In genomic region chr3:61875073-61875472, GRCh38 we compare ENCODE assay signal across 14 cellular contexts.
DNase-seq lines count a peak whose midpoint lies in the region; ATAC-seq, FAIRE-seq and TF ChIP-seq lines count a peak whose summit lies in the region.
"Had no signal": no experiment of that assay in that cellular context is flagged by ENCODE, and none has a peak within 500 bp of the region (broad histone marks: within the 10 kb centered on the region; RNA-seq: fewer than 3 reads in every experiment).

No MANE protein-coding gene starts in this region.

- H3K36me3 Mint-ChIP-seq in osteocyte (ENCODE audit: unreplicated experiment): no peaks in the 10 kb centered on the region
- H3K36me3 Mint-ChIP-seq: activated naive CD8-positive, alpha-beta T cell treated with anti-CD3 and anti-CD28 coated beads, Interleukin-2, amount 10 ng/mL, durations not matched to agents 7 days and 5 days had no signal

- peaks cover 32% of the 10 kb centered on the region for H3K4me1 Mint-ChIP-seq in osteocyte (ENCODE audit: unreplicated experiment)
- H3K4me1 Mint-ChIP-seq: activated naive CD8-positive, alpha-beta T cell treated with anti-CD3 and anti-CD28 coated beads, Interleukin-2, amount 10 ng/mL, durations not matched to agents 7 days and 5 days had no signal

- no peak overlapping the region for H3K9ac ChIP-seq in SK-N-MC (ENCODE audit: insufficient read length)

- no peaks in the 10 kb centered on the region for H3K27me3 ChIP-seq in small intestine (ENCODE audit: control insufficient read depth in 2 of 2, insufficient read depth in 2 of 2, low read length in 2 of 2)
- no peaks in the 10 kb centered on the region for H3K27me3 ChIP-seq in SJCRH30
- H3K27me3 ChIP-seq: heart left ventricle had no signal

- H3K36me3 ChIP-seq in SK-N-MC (ENCODE audit: insufficient read depth, low read length) (no peaks in the 10 kb centered on the region), small intestine (ENCODE audit: control insufficient read depth in 2 of 2, insufficient read depth in 2 of 2, low read length in 2 of 2) (no peaks in the 10 kb centered on the region), SJCRH30 (no peaks in the 10 kb centered on the region)
- H3K36me3 ChIP-seq: heart left ventricle had no signal

- H3K4me3 ChIP-seq in SK-N-MC: no peak overlapping the region; the same call in 1 of the 2 replicates
- no peak overlapping the region for H3K4me3 ChIP-seq in fibroblast of the aortic adventitia (ENCODE audit: low read depth, low read length)
- no peak overlapping the region for H3K4me3 ChIP-seq in small intestine (ENCODE audit: low read depth in 1 of 2, low read length in 2 of 2)
- no peak overlapping the region for H3K4me3 ChIP-seq in SJCRH30
- H3K4me3 ChIP-seq: heart left ventricle had no signal

- no peaks in the 10 kb centered on the region for H3K9me3 Mint-ChIP-seq in osteocyte (ENCODE audit: unreplicated experiment)
- H3K9me3 Mint-ChIP-seq: activated naive CD8-positive, alpha-beta T cell treated with anti-CD3 and anti-CD28 coated beads, Interleukin-2, amount 10 ng/mL, durations not matched to agents 7 days and 5 days; CD4-positive, alpha-beta T cell had no signal

- FAIRE-seq in small intestine (lab: Jason Lieb, UNC): no peak

- H3K4me1 ChIP-seq in small intestine (ENCODE audit: control insufficient read depth in 2 of 2, insufficient read depth in 1 of 2, low read depth in 1 of 2, low read length in 1 of 2) (peaks cover 0 to 5% of the 10 kb centered on the region in 2 donors), SJCRH30 (peaks cover 8% of the 10 kb centered on the region)

- H3K27ac ChIP-seq in SK-N-MC (peak overlapping the region; percentile 78), small intestine (ENCODE audit: low read depth in 1 of 2, low read length in 1 of 2) (no peak overlapping the region), SJCRH30 (no peak overlapping the region)
- H3K27ac ChIP-seq: heart left ventricle had no signal

- no peaks in the 10 kb centered on the region for H3K27me3 Mint-ChIP-seq in osteocyte (ENCODE audit: unreplicated experiment)
- H3K27me3 Mint-ChIP-seq: activated naive CD8-positive, alpha-beta T cell treated with anti-CD3 and anti-CD28 coated beads, Interleukin-2, amount 10 ng/mL, durations not matched to agents 7 days and 5 days had no signal

- H3K9me3 ChIP-seq in SK-N-MC (ENCODE audit: low read depth, low read length) (no peaks in the 10 kb centered on the region), small intestine (ENCODE audit: control insufficient read depth, low read depth) (no peaks in the 10 kb centered on the region), SJCRH30 (replicated peaks) (no peaks in the 10 kb centered on the region)
- H3K9me3 ChIP-seq: heart left ventricle had no signal

- no peak for ATAC-seq in HG02973 (IDR thresholded peaks at IDR 0.05; ENCODE audit: unreplicated experiment)
- ATAC-seq: heart left ventricle had no signal

- H3K27ac Mint-ChIP-seq in osteocyte (ENCODE audit: unreplicated experiment): peak overlapping the region; percentile 15
- H3K27ac Mint-ChIP-seq: activated naive CD8-positive, alpha-beta T cell treated with anti-CD3 and anti-CD28 coated beads, Interleukin-2, amount 10 ng/mL, durations not matched to agents 7 days and 5 days; CD4-positive, alpha-beta T cell had no signal

- TF ChIP-seq CTCF in fibroblast of the aortic adventitia (IDR thresholded peaks at IDR 0.05; ENCODE audit: insufficient read depth, low read length): no peak
- TF ChIP-seq CTCF in osteocyte (IDR thresholded peaks at IDR 0.05): no peak

- DNase-seq in HCEC 1CT (peak; percentile 13), SK-N-MC (ENCODE audit: low read depth, low spot score) (no peak), fibroblast of the aortic adventitia (ENCODE audit: low read depth) (peak; percentile 31), osteocyte (ENCODE audit: extremely low spot score, unreplicated experiment) (no peak), small intestine (no peak), SJCRH30 (no peak)
- no peak for DNase-seq in activated T-cell treated with anti-CD3 and anti-CD28 coated beads, Interleukin-2, amount 50 U/mL, for 1 hour
- DNase-seq: activated CD8-positive, alpha-beta memory T cell treated with anti-CD3 and anti-CD28 coated beads, Interleukin-2, amount 50 U/mL, for 4 hours; activated naive CD8-positive, alpha-beta T cell treated with anti-CD3 and anti-CD28 coated beads, Interleukin-2, amount 10 ng/mL, durations not matched to agents 7 days and 5 days; CD4-positive, alpha-beta T cell; effector memory CD4-positive, alpha-beta T cell; heart left ventricle; right cardiac atrium had no signal

- no peak overlapping the region for H3K4me3 Mint-ChIP-seq in osteocyte (ENCODE audit: unreplicated experiment)
- H3K4me3 Mint-ChIP-seq: activated naive CD8-positive, alpha-beta T cell treated with anti-CD3 and anti-CD28 coated beads, Interleukin-2, amount 10 ng/mL, durations not matched to agents 7 days and 5 days; CD4-positive, alpha-beta T cell had no signal

- WGBS in small intestine, 3 donors: 44 to 56% (median 49%) methylated on average over 2 of the region's 2 CpGs

Comparison
In these comparisons a context has a peak if more than half of its experiments do, and no peak if none do; other contexts are left out.
1. DNase-seq: peak in HCEC 1CT (single experiment) and fibroblast of the aortic adventitia (single experiment); none in SK-N-MC (single experiment), osteocyte (single experiment), activated T-cell treated with anti-CD3 and anti-CD28 coated beads, Interleukin-2, amount 50 U/mL, for 1 hour (single experiment), small intestine (single experiment) and SJCRH30 (0 of 2).